ENCODE assay signal across 20 cellular contexts in the genomic region with DNA sequence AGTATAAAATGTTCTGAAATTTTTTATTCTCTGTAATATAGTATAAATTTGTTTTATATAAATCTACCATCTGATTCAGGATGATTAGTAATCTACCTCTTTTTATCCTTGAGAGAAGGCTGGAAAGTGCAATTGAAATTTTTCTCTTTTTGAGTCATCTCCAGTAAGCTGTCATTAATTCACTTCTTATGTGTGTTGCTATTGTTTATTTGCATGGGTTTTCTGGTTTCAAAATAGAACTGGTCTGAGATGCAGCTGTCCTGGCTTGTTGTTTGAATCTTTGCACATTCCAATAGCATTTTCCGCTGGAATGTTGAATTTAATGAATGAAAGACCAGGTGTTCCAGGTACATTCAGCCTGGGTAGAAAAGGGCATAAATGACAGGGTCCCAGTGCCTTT. TPM values are rescaled to one million over a fixed set of nuclear protein-coding genes. Genes with fewer than 3 reads are reported as not detected.
A peak's percentile ranks its signal among the peaks of the same experiment; 100 is the strongest.
DNase-seq lines count a peak whose midpoint lies in the region; ATAC-seq, FAIRE-seq and TF ChIP-seq lines count a peak whose summit lies in the region.
"Had no signal": no experiment of that assay in that cellular context is flagged by ENCODE, and none has a peak within 500 bp of the region (broad histone marks: within the 10 kb centered on the region; RNA-seq: fewer than 3 reads in every experiment).

No MANE protein-coding gene starts in this region.

- H3K36me3 Mint-ChIP-seq in activated T-helper 17 cell treated with anti-CD3 and anti-CD28 coated beads, Interleukin-2, amount 50 U/mL, for 72 hours (ENCODE audit: low read depth) = no peaks in the 10 kb centered on the region
- H3K36me3 Mint-ChIP-seq in activated T-cell treated with anti-CD3 and anti-CD28 coated beads, Interleukin-2, amount 50 U/mL, for 72 hours (ENCODE audit: insufficient read depth in 2 of 2) = no peaks in the 10 kb centered on the region

- no peaks in the 10 kb centered on the region for H3K9me3 ChIP-seq in keratinocyte (ENCODE audit: control insufficient read depth, low read depth, low read length)
- no peaks in the 10 kb centered on the region for H3K9me3 ChIP-seq in small intestine (ENCODE audit: control insufficient read depth, low read depth)
- H3K9me3 ChIP-seq in ovary = no peaks in the 10 kb centered on the region
- H3K9me3 ChIP-seq: BLaER1 had no signal

- H3K4me1 ChIP-seq in keratinocyte (ENCODE audit: control insufficient read depth, extremely low read depth, insufficient read depth, low read length) (peaks cover 22% of the 10 kb centered on the region), small intestine (ENCODE audit: control insufficient read depth in 2 of 2, insufficient read depth in 1 of 2, low read depth in 1 of 2, low read length in 1 of 2) (no peaks in the 10 kb centered on the region), ovary (ENCODE audit: insufficient read depth) (no peaks in the 10 kb centered on the region)
- H3K4me1 ChIP-seq: BLaER1 had no signal

- no peaks in the 10 kb centered on the region for H3K9me1 ChIP-seq in keratinocyte (ENCODE audit: control insufficient read depth, extremely low read depth, insufficient read depth, low read length)

- TF ChIP-seq CTCF in AG10803 (conservative IDR thresholded peaks at IDR 0.05; ENCODE audit: low read length) (no peak), keratinocyte (optimal IDR thresholded peaks at IDR 0.05 in 1 of 3, IDR thresholded peaks at IDR 0.05 in 1 of 3, conservative IDR thresholded peaks at IDR 0.05 in 1 of 3; ENCODE audit: extremely low read depth in 1 of 3, insufficient read depth in 2 of 3, low read length in 3 of 3) (no peak), ovary (IDR thresholded peaks at IDR 0.05) (no peak)

- no peak overlapping the region for H3K4me3 Mint-ChIP-seq in activated T-helper 17 cell treated with anti-CD3 and anti-CD28 coated beads, Interleukin-2, amount 50 U/mL, for 72 hours
- no peak overlapping the region for H3K4me3 Mint-ChIP-seq in activated T-cell treated with anti-CD3 and anti-CD28 coated beads, Interleukin-2, amount 50 U/mL, for 72 hours

- H3K27me3 Mint-ChIP-seq in activated T-helper 17 cell treated with anti-CD3 and anti-CD28 coated beads, Interleukin-2, amount 50 U/mL, for 72 hours = no peaks in the 10 kb centered on the region
- no peaks in the 10 kb centered on the region for H3K27me3 Mint-ChIP-seq in activated T-cell treated with anti-CD3 and anti-CD28 coated beads, Interleukin-2, amount 50 U/mL, for 72 hours (ENCODE audit: low read depth)

- FAIRE-seq in keratinocyte (lab: Jason Lieb, UNC) (peak; percentile 90), small intestine (lab: Jason Lieb, UNC) (no peak)
- FAIRE-seq: G401.6, GM18507, K562 had no signal

- peaks cover 4% of the 10 kb centered on the region for H3K9me3 Mint-ChIP-seq in activated T-helper 17 cell treated with anti-CD3 and anti-CD28 coated beads, Interleukin-2, amount 50 U/mL, for 72 hours
- H3K9me3 Mint-ChIP-seq in activated T-cell treated with anti-CD3 and anti-CD28 coated beads, Interleukin-2, amount 50 U/mL, for 72 hours = peaks cover 0 to 1% of the 10 kb centered on the region in 2 donors

- H3K27me3 ChIP-seq in keratinocyte (ENCODE audit: control insufficient read depth, extremely low read depth, insufficient read depth, low read length) (no peaks in the 10 kb centered on the region), small intestine (ENCODE audit: control insufficient read depth in 2 of 2, insufficient read depth in 2 of 2, low read length in 2 of 2) (no peaks in the 10 kb centered on the region), ovary (no peaks in the 10 kb centered on the region)
- H3K27me3 ChIP-seq: BLaER1 had no signal

- peak; percentile 6 for DNase-seq in AG10803 (ENCODE audit: low read depth)
- peak; percentile 42 for DNase-seq in keratinocyte (ENCODE audit: low read depth, low spot score)
- DNase-seq in small intestine = no peak
- DNase-seq in dermis blood vessel endothelial cell = no peak
- DNase-seq in activated T-cell treated with anti-CD3 and anti-CD28 coated beads, Interleukin-2, amount 50 U/mL, for 72 hours = no peak
- no peak for DNase-seq in ovary
- DNase-seq: DND-41, NCI-H1417 treated with DMSO at 0.1 percent for 48 hours, NCI-H1930, NCI-H2171, NCI-H446, NCI-H69, OCI-M1 had no signal

- WGBS in small intestine, 3 donors = 87 to 94% (median 89%) methylated on average over 1 of the region's 1 CpG
- 93 to 96% (median 94%) methylated on average over 1 of the region's 1 CpG for WGBS in ovary, 3 donors

- no peaks in the 10 kb centered on the region for H4K20me1 ChIP-seq in keratinocyte (ENCODE audit: control insufficient read depth, extremely low read depth, insufficient read depth, low read length)
- H4K20me1 ChIP-seq: BLaER1 had no signal

- dilution Hi-C loops in keratinocyte (cut with MboI; ENCODE audit: extremely low pct_ligation_motif_present, low sequenced_read_pairs) = no loop called here

- H3K4me2 ChIP-seq in keratinocyte (ENCODE audit: control insufficient read depth, extremely low read depth, insufficient read depth, low read depth, low read length) = peak overlapping the region; percentile 65
- H3K4me2 ChIP-seq: BLaER1 had no signal

- no peaks in the 10 kb centered on the region for H3K36me3 ChIP-seq in keratinocyte (ENCODE audit: control insufficient read depth in 2 of 2, extremely low read depth in 1 of 2, insufficient read depth in 2 of 2, low read length in 2 of 2)
- H3K36me3 ChIP-seq in small intestine (ENCODE audit: control insufficient read depth in 2 of 2, insufficient read depth in 2 of 2, low read length in 2 of 2) = no peaks in the 10 kb centered on the region
- no peaks in the 10 kb centered on the region for H3K36me3 ChIP-seq in ovary
- H3K36me3 ChIP-seq: BLaER1 had no signal

- no peak overlapping the region for H3K27ac Mint-ChIP-seq in activated T-helper 17 cell treated with anti-CD3 and anti-CD28 coated beads, Interleukin-2, amount 50 U/mL, for 72 hours
- H3K27ac Mint-ChIP-seq in activated T-cell treated with anti-CD3 and anti-CD28 coated beads, Interleukin-2, amount 50 U/mL, for 72 hours = no peak overlapping the region

- H2AFZ ChIP-seq in keratinocyte (ENCODE audit: control insufficient read depth, low read length) = no peak overlapping the region

- no peak for TF ChIP-seq POLR2A in ovary (IDR thresholded peaks at IDR 0.05)

- H3K4me1 Mint-ChIP-seq in activated T-helper 17 cell treated with anti-CD3 and anti-CD28 coated beads, Interleukin-2, amount 50 U/mL, for 72 hours = no peaks in the 10 kb centered on the region
- H3K4me1 Mint-ChIP-seq in activated T-cell treated with anti-CD3 and anti-CD28 coated beads, Interleukin-2, amount 50 U/mL, for 72 hours (ENCODE audit: low read depth) = peaks cover 4% of the 10 kb centered on the region

- no peak overlapping the region for H3K4me3 ChIP-seq in AG10803 (ENCODE audit: low read length)
- peak overlapping the region in 1 of 3 experiments; percentile 36 for H3K4me3 ChIP-seq in keratinocyte (ENCODE audit: control insufficient read depth in 2 of 3, extremely low read depth in 1 of 3, insufficient read depth in 2 of 3, low read depth in 1 of 3, low read length in 3 of 3)
- no peak overlapping the region for H3K4me3 ChIP-seq in small intestine (ENCODE audit: low read depth in 1 of 2, low read length in 2 of 2)
- no peak overlapping the region for H3K4me3 ChIP-seq in ovary
- H3K4me3 ChIP-seq: BLaER1, K562 had no signal

- H3K9ac ChIP-seq in keratinocyte (ENCODE audit: control insufficient read depth, extremely low read depth, insufficient read depth, low read length) = no peak overlapping the region
- H3K9ac ChIP-seq: BLaER1 had no signal

- ATAC-seq in HG03175 (IDR thresholded peaks at IDR 0.05; ENCODE audit: unreplicated experiment) = peak; percentile 37
- peak; percentile 18 for ATAC-seq in activated T-helper 17 cell treated with anti-CD3 and anti-CD28 coated beads, Interleukin-2, amount 50 U/mL, for 72 hours (replicated peaks)
- ATAC-seq in activated T-cell treated with anti-CD3 and anti-CD28 coated beads, Interleukin-2, amount 50 U/mL, for 72 hours (replicated peaks in 1 of 2) = no peak
- ATAC-seq: HCT116, K562 had no signal

- no peak for TF ChIP-seq EP300 in ovary (IDR thresholded peaks at IDR 0.05)

- intact Hi-C loops in ovary (cut with DNase I) = no loop called here

- H3K27ac ChIP-seq in keratinocyte (ENCODE audit: control insufficient read depth, insufficient read depth, low read length) (peak overlapping the region; percentile 68), small intestine (ENCODE audit: low read depth in 1 of 2, low read length in 1 of 2) (no peak overlapping the region), ovary (no peak overlapping the region)
- H3K27ac ChIP-seq: BLaER1 had no signal

- H3K79me2 ChIP-seq in keratinocyte (ENCODE audit: control insufficient read depth, insufficient read depth, low read length) = no peaks in the 10 kb centered on the region

RNA-seq across cellular contexts. Expression of a gene that starts 24.3 kb away (rescaled TPM):
- total RNA-seq in activated T-helper 17 cell treated with anti-CD3 and anti-CD28 coated beads, Interleukin-2, amount 50 U/mL, for 72 hours = 100 to 1,000 TPM; 164 to 185 TPM
- polyA plus RNA-seq in keratinocyte (39.9 to 47.5 TPM (median 39.9 TPM) in 3 replicates), small intestine (10 to 100 TPM; 19.7 to 22.2 (median 21.7) TPM), ovary (10 to 100 TPM; 39.6 to 65.4 TPM)
- 90.6 TPM for polyA plus RNA-seq in keratinocyte (2011; ENCODE audit: low read depth)
- polyA plus RNA-seq in keratinocyte (2011; cell fraction: cytosol; rRNA removed) = 32.3 and 78.4 TPM in 2 replicates
- polyA plus RNA-seq in keratinocyte (2011; cell fraction: nucleus; rRNA removed) = 41.0 and 47.4 TPM in 2 replicates
- 29.9 and 35.6 TPM in 2 replicates for polyA plus RNA-seq in keratinocyte (2012; ENCODE audit: low replicate concordance)
- 17.6 to 69.7 TPM (median 56.0 TPM) in 3 replicates for polyA minus RNA-seq in keratinocyte
- 33.8 TPM for polyA minus RNA-seq in keratinocyte (2011; cell fraction: cytosol; rRNA and poly(A)+ RNA removed)
- 23.0 and 45.7 TPM in 2 replicates for polyA minus RNA-seq in keratinocyte (2011; cell fraction: nucleus; rRNA and poly(A)+ RNA removed)
- total RNA-seq in dermis blood vessel endothelial cell (15.0 and 33.6 TPM in 2 replicates), ovary (10 to 100 TPM; 47.2 to 75.9 (median 62.6) TPM)
- total RNA-seq in activated T-cell treated with anti-CD3 and anti-CD28 coated beads, Interleukin-2, amount 50 U/mL, for 72 hours = 100 to 1,000 TPM; 118 to 125 TPM

Comparison
In these comparisons a context has a peak if more than half of its experiments do, and no peak if none do; other contexts are left out.
1. DNase-seq: peak in AG10803 (single experiment) and keratinocyte (single experiment); none in small intestine (single experiment), dermis blood vessel endothelial cell (single experiment), activated T-cell treated with anti-CD3 and anti-CD28 coated beads, Interleukin-2, amount 50 U/mL, for 72 hours (0 of 2) and ovary (0 of 5).
2. ATAC-seq: peak in HG03175 (single experiment) and activated T-helper 17 cell treated with anti-CD3 and anti-CD28 coated beads, Interleukin-2, amount 50 U/mL, for 72 hours (single experiment); none in activated T-cell treated with anti-CD3 and anti-CD28 coated beads, Interleukin-2, amount 50 U/mL, for 72 hours (0 of 2).